Comparison of ENCODE assay signal across 27 cellular contexts in genomic region chr14:51954657-51955056, GRCh38. TPM values are rescaled to one million over a fixed set of nuclear protein-coding genes. Genes with fewer than 3 reads are reported as not detected.
DNase-seq lines count a peak whose midpoint lies in the region; ATAC-seq, FAIRE-seq and TF ChIP-seq lines count a peak whose summit lies in the region.
"Had no signal": no experiment of that assay in that cellular context is flagged by ENCODE, and none has a peak within 500 bp of the region (broad histone marks: within the 10 kb centered on the region; RNA-seq: fewer than 3 reads in every experiment).

No MANE protein-coding gene starts in this region.

- 81 to 92% methylated on average over 3 of the region's 3 CpGs for WGBS in pancreas, 2 donors

- no TSS peak for BruUV-seq in PC-3 (replicated peaks; lab: Mats Ljungman, UMichigan)

- no peak overlapping the region for H3K9ac ChIP-seq in PC-3 (ENCODE audit: low read length)
- H3K9ac ChIP-seq: BLaER1 treated with 17β-estradiol and CSF1 and Interleukin-3, amounts not matched to agents 10 nM and 100 nM had no signal

- H3K9me3 ChIP-seq in PC-3 (ENCODE audit: low read length) = no peaks in the 10 kb centered on the region
- H3K9me3 ChIP-seq in pancreas = no peaks in the 10 kb centered on the region
- H3K9me3 ChIP-seq: HAP-1, ovary, right lobe of liver, suprapubic skin, vagina had no signal

- no peaks in the 10 kb centered on the region for H4K20me1 ChIP-seq in PC-3 (ENCODE audit: low read length)

- CTCF ChIA-PET in PC-3 (lab: Charles Lee) = no interaction called here

- H3K4me3 ChIP-seq in PC-3 (ENCODE audit: low read length) (no peak overlapping the region), pancreas (no peak overlapping the region)
- H3K4me3 ChIP-seq: BLaER1 treated with 17β-estradiol and CSF1 and Interleukin-3, amounts not matched to agents 10 nM and 100 nM; HAP-1; heart left ventricle; lower lobe of right lung; ovary; PC-9; right lobe of liver; suprapubic skin; vagina had no signal

- H3K27me3 ChIP-seq in PC-3 (ENCODE audit: low read length) (no peaks in the 10 kb centered on the region), pancreas (no peaks in the 10 kb centered on the region)
- H3K27me3 ChIP-seq: BLaER1 treated with 17β-estradiol and CSF1 and Interleukin-3, amounts not matched to agents 10 nM and 100 nM; heart left ventricle; ovary; right lobe of liver; suprapubic skin; vagina had no signal

- no peaks in the 10 kb centered on the region for H3K27me3 Mint-ChIP-seq in memory B cell
- H3K27me3 Mint-ChIP-seq in naive thymus-derived CD8-positive, alpha-beta T cell = no peaks in the 10 kb centered on the region
- H3K27me3 Mint-ChIP-seq: activated naive CD4-positive, alpha-beta T cell treated with anti-CD3 and anti-CD28 coated beads, Interleukin-2, amount 50 U/mL, for 24 hours; activated T-cell treated with anti-CD3 and anti-CD28 coated beads, Interleukin-2, amount 50 U/mL, for 24 hours had no signal

- no peaks in the 10 kb centered on the region for H3K9me2 ChIP-seq in PC-3 (replicated peaks; ENCODE audit: low read length)

- H3K4me2 ChIP-seq in PC-3 (ENCODE audit: low read length) = no peak overlapping the region
- H3K4me2 ChIP-seq: BLaER1 treated with 17β-estradiol and CSF1 and Interleukin-3, amounts not matched to agents 10 nM and 100 nM; PC-9 had no signal

- FAIRE-seq in pancreas (lab: Jason Lieb, UNC) = no peak
- FAIRE-seq: A204.1, endometrium had no signal

- ATAC-seq in PC-3 (no peak), memory B cell (ENCODE audit: low read depth) (no peak), pancreas (no peak)
- ATAC-seq in naive thymus-derived CD8-positive, alpha-beta T cell = no peak
- ATAC-seq: heart left ventricle, lower lobe of right lung, right lobe of liver had no signal

- POLR2A ChIA-PET in PC-3 (lab: Charles Lee; ENCODE audit: unreplicated experiment) = no interaction called here
- POLR2A ChIA-PET in naive thymus-derived CD8-positive, alpha-beta T cell (lab: Charles Lee) = no interaction called here

- H3F3A ChIP-seq in PC-3 (ENCODE audit: low read length, unreplicated experiment) = no peaks in the 10 kb centered on the region

- H3K4me1 ChIP-seq in PC-3 (ENCODE audit: insufficient read depth, low read length) = no peaks in the 10 kb centered on the region
- no peaks in the 10 kb centered on the region for H3K4me1 ChIP-seq in pancreas
- H3K4me1 ChIP-seq: BLaER1 treated with 17β-estradiol and CSF1 and Interleukin-3, amounts not matched to agents 10 nM and 100 nM; lower lobe of right lung; right lobe of liver; suprapubic skin; vagina had no signal

- no peak overlapping the region for H3K4me3 Mint-ChIP-seq in memory B cell
- no peak overlapping the region for H3K4me3 Mint-ChIP-seq in naive thymus-derived CD8-positive, alpha-beta T cell
- H3K4me3 Mint-ChIP-seq: activated naive CD4-positive, alpha-beta T cell treated with anti-CD3 and anti-CD28 coated beads, Interleukin-2, amount 50 U/mL, for 24 hours; activated T-cell treated with anti-CD3 and anti-CD28 coated beads, Interleukin-2, amount 50 U/mL, for 24 hours had no signal

- H3K27ac ChIP-seq in PC-3 (ENCODE audit: low read length) (no peak overlapping the region), pancreas (no peak overlapping the region)
- H3K27ac ChIP-seq: BLaER1 treated with 17β-estradiol and CSF1 and Interleukin-3, amounts not matched to agents 10 nM and 100 nM; heart left ventricle; lower lobe of right lung; ovary; PC-9; right lobe of liver; suprapubic skin; vagina had no signal

- TF ChIP-seq CTCF in GM12872 (IDR thresholded peaks at IDR 0.05; ENCODE audit: insufficient read depth, low read depth, low read length) (0 out of 3 replicates have a peak, but pooled peaks have one; percentile 13), PC-3 (conservative IDR thresholded peaks at IDR 0.05; ENCODE audit: low read depth, low read length) (peak; percentile 37; the same call in 1 of the 2 replicates), pancreas (IDR thresholded peaks at IDR 0.05) (no peak)

- no peaks in the 10 kb centered on the region for H3K36me3 ChIP-seq in PC-3 (ENCODE audit: low read depth, low read length)
- no peaks in the 10 kb centered on the region for H3K36me3 ChIP-seq in pancreas
- H3K36me3 ChIP-seq: HAP-1, ovary, right lobe of liver, suprapubic skin, vagina had no signal

- peaks cover 6% of the 10 kb centered on the region for H3K4me1 Mint-ChIP-seq in memory B cell
- peaks cover 13 to 37% (median 19%) of the 10 kb centered on the region in 4 donors for H3K4me1 Mint-ChIP-seq in naive thymus-derived CD8-positive, alpha-beta T cell

- no peaks in the 10 kb centered on the region for H3K79me2 ChIP-seq in PC-3 (ENCODE audit: low read length)

- H3K36me3 Mint-ChIP-seq in memory B cell = peaks cover 61% of the 10 kb centered on the region
- H3K36me3 Mint-ChIP-seq in naive thymus-derived CD8-positive, alpha-beta T cell = peaks cover 71 to 98% (median 84%) of the 10 kb centered on the region in 3 donors

- intact Hi-C loops in PC-3 (cut with micrococcal nuclease) (no loop called here), pancreas (cut with DNase I) (no loop called here)

- H2AFZ ChIP-seq in PC-3 (ENCODE audit: low read length) = no peak overlapping the region
- H2AFZ ChIP-seq: PC-9 had no signal

- peak overlapping the region; percentile 54 for H3K27ac Mint-ChIP-seq in memory B cell
- peak overlapping the region in 5 of 10 donors; percentile 45 to 73 (median 50) for H3K27ac Mint-ChIP-seq in naive thymus-derived CD8-positive, alpha-beta T cell
- H3K27ac Mint-ChIP-seq: activated T-cell treated with anti-CD3 and anti-CD28 coated beads, Interleukin-2, amount 50 U/mL, for 24 hours had no signal

- DNase-seq in NCI-H2081 (lab: John Stamatoyannopoulos, UW) (peak; percentile 28 to 57), NCI-H2081 treated with DMSO at 0.1 percent for 48 hours (lab: John Stamatoyannopoulos, UW) (no peak), PC-3 (peak; percentile 6), memory B cell (ENCODE audit: low spot score in 2 of 2) (no peak), pancreas (no peak), inferior parietal cortex (ENCODE audit: extremely low spot score) (no peak)
- no peak for DNase-seq in naive thymus-derived CD8-positive, alpha-beta T cell
- DNase-seq: activated CD4-positive, alpha-beta T cell treated with anti-CD3 and anti-CD28 coated beads, Interleukin-2, amount 50 U/mL, for 48 hours; activated T-cell treated with anti-CD3 and anti-CD28 coated beads, Interleukin-2, amount 50 U/mL, for 24 hours; DMS79; heart left ventricle; islet precursor cell; lower lobe of right lung; NCI-H187 treated with DMSO at 0.1 percent for 48 hours; NCI-H510A; ovary; PC-9; right lobe of liver; stimulated activated CD4-positive, alpha-beta T cell treated with anti-CD3 and anti-CD28 coated beads, Interleukin-15, amount 100 ng/mL, for 24 hours had no signal

- peaks cover 17% of the 10 kb centered on the region for H3K9me3 Mint-ChIP-seq in memory B cell
- H3K9me3 Mint-ChIP-seq in naive thymus-derived CD8-positive, alpha-beta T cell = peaks cover 15 to 28% (median 19%) of the 10 kb centered on the region in 9 donors

RNA-seq across cellular contexts. Expression of gene RTRAF, which starts 34.7 kb away (rescaled TPM):
- total RNA-seq in PC-3 (2014; rRNA removed) (218 and 300 TPM in 2 replicates), pancreas (10 to 100 TPM; 57.5 to 81.7 (median 69.0) TPM)
- total RNA-seq in naive thymus-derived CD8-positive, alpha-beta T cell = 100 to 1,000 TPM; 105 to 116 TPM
- 100 to 1,000 TPM; 166 to 231 (median 203) TPM for polyA plus RNA-seq in naive thymus-derived CD8-positive, alpha-beta T cell
- 10 to 100 TPM; 64.9 to 96.4 TPM for polyA plus RNA-seq in pancreas

Comparison
In these comparisons a context has a peak if more than half of its experiments do, and no peak if none do; other contexts are left out.
1. DNase-seq: peak in NCI-H2081 (2 of 2) and PC-3 (single experiment); none in NCI-H2081 treated with DMSO at 0.1 percent for 48 hours (single experiment), memory B cell (0 of 2), naive thymus-derived CD8-positive, alpha-beta T cell (0 of 10), pancreas (0 of 6) and inferior parietal cortex (single experiment).
2. CTCF ChIP-seq: peak in GM12872 (single experiment) and PC-3 (single experiment); none in pancreas (0 of 4).